19 cellular contexts compared by ENCODE assay signal in genomic region chr17:8360260-8360659, GRCh38. TPM values are rescaled to one million over a fixed set of nuclear protein-coding genes. Genes with fewer than 3 reads are reported as not detected.
DNase-seq lines count a peak whose midpoint lies in the region; ATAC-seq and TF ChIP-seq lines count a peak whose summit lies in the region.
"Had no signal": no experiment of that assay in that cellular context is flagged by ENCODE, and none has a peak within 500 bp of the region (broad histone marks: within the 10 kb centered on the region; RNA-seq: fewer than 3 reads in every experiment).

No MANE protein-coding gene starts in this region.

- H3K27ac Mint-ChIP-seq in endodermal cell (peak overlapping the region; percentile 69), nephron progenitor cell (peak overlapping the region; percentile 99)

- peaks cover 4% of the 10 kb centered on the region for H3K9me3 ChIP-seq in endodermal cell (ENCODE audit: control insufficient read depth, low read length)
- H3K9me3 ChIP-seq: tibial artery had no signal

- H3K4me1 Mint-ChIP-seq in endodermal cell (peaks cover 20% of the 10 kb centered on the region), nephron progenitor cell (peaks cover 47% of the 10 kb centered on the region)

- no peaks in the 10 kb centered on the region for H3K36me3 ChIP-seq in endodermal cell (ENCODE audit: control insufficient read depth, insufficient read depth, low read length)

- WGBS in endodermal cell (ENCODE audit: insufficient coverage in 1 of 2, insufficient read length in 1 of 2), 2 experiments, result 66 to 70% methylated on average over 3 of the region's 3 CpGs

- peaks cover 4% of the 10 kb centered on the region for H3K4me1 ChIP-seq in endodermal cell (ENCODE audit: control insufficient read depth, insufficient read depth, low read length)
- H3K4me1 ChIP-seq: tibial artery had no signal

- no peak overlapping the region for H3K9ac ChIP-seq in endodermal cell (ENCODE audit: extremely low read depth, low read length, poor library complexity, severe bottlenecking)

- H3K27ac ChIP-seq in endodermal cell (ENCODE audit: low read depth, low read length), result no peak overlapping the region
- H3K27ac ChIP-seq: tibial artery had no signal

- H3K4me3 Mint-ChIP-seq in endodermal cell (peak overlapping the region; percentile 3), nephron progenitor cell (peak overlapping the region; percentile 72)

- H3K4me3 ChIP-seq in endodermal cell (ENCODE audit: low read length), result no peak overlapping the region
- H3K4me3 ChIP-seq: tibial artery had no signal

- H3K9me3 Mint-ChIP-seq in endodermal cell (peaks cover 4% of the 10 kb centered on the region), nephron progenitor cell (peaks cover 14% of the 10 kb centered on the region)

- ATAC-seq in HG03097 (IDR thresholded peaks at IDR 0.05; ENCODE audit: low FRiP score, unreplicated experiment), result no peak

- H3K27me3 ChIP-seq in endodermal cell (ENCODE audit: control insufficient read depth, insufficient read depth, low read length, poor library complexity, severe bottlenecking), result no peaks in the 10 kb centered on the region
- H3K27me3 ChIP-seq: tibial artery had no signal

- TF ChIP-seq CTCF in endodermal cell (conservative IDR thresholded peaks at IDR 0.05) (no peak), nephron progenitor cell (IDR thresholded peaks at IDR 0.05) (no peak)

- DNase-seq in DMS 273 (lab: John Stamatoyannopoulos, UW; ENCODE audit: unreplicated experiment) (peak; percentile 61), NCI-H1694 (lab: John Stamatoyannopoulos, UW) (peak; percentile 17), endodermal cell (no peak), nephron progenitor cell (no peak), GDM1 (lab: John Stamatoyannopoulos, UW) (no peak), HT-29 (ENCODE audit: low spot score) (no peak), HUDEP-2 (lab: John Stamatoyannopoulos, UW; ENCODE audit: unreplicated experiment in 76 of 76) (no peak)
- DNase-seq: activated CD4-positive, alpha-beta T cell treated with anti-CD3 and anti-CD28 coated beads, Interleukin-2, amount 50 U/mL, for 1 hour; activated T-cell treated with anti-CD3 and anti-CD28 coated beads, Interleukin-2, amount 50 U/mL, for 1 hour; hippocampal formation; left cardiac atrium; NCI-H1930; NCI-H774; stimulated activated CD8-positive, alpha-beta memory T cell treated with anti-CD3 and anti-CD28 coated beads, Interleukin-4, amount 100 ng/mL, for 48 hours; T-helper 2 cell; tibial artery had no signal

- H3K36me3 Mint-ChIP-seq in endodermal cell (ENCODE audit: low read depth), result peaks cover 6% of the 10 kb centered on the region
- peaks cover 20% of the 10 kb centered on the region for H3K36me3 Mint-ChIP-seq in nephron progenitor cell (ENCODE audit: low read depth)

- H3K27me3 Mint-ChIP-seq in endodermal cell (ENCODE audit: insufficient read depth) (no peaks in the 10 kb centered on the region), nephron progenitor cell (ENCODE audit: low read depth, poor library complexity) (peaks cover 4% of the 10 kb centered on the region)

RNA-seq across cellular contexts. Expression of gene ODF4, which starts 20.6 kb away (rescaled TPM):
- not detected for total RNA-seq in endodermal cell
- not detected for polyA plus RNA-seq in endodermal cell (2013, experiment 1 of 2)
- polyA plus RNA-seq in endodermal cell (2013, experiment 2 of 2), result not detected
- total RNA-seq in HT-29 (2014; rRNA removed; shearing (Covaris generic)), result not detected in 2 replicates
- total RNA-seq: left cardiac atrium, myocyte had no signal
- polyA plus RNA-seq: adipose tissue had no signal

RNA-seq across cellular contexts. Expression of gene RPL26, which starts 22.7 kb away (rescaled TPM):
- total RNA-seq in endodermal cell, result 1,000 to 10,000 TPM; 1,739 to 2,129 TPM
- 2,547 TPM for polyA plus RNA-seq in endodermal cell (2013, experiment 1 of 2)
- 2,470 TPM for polyA plus RNA-seq in endodermal cell (2013, experiment 2 of 2)
- 1,242 and 1,305 TPM in 2 replicates for total RNA-seq in HT-29 (2014; rRNA removed; shearing (Covaris generic))

RNA-seq across cellular contexts. Expression of gene RNF222, which starts 37.4 kb away (rescaled TPM):
- not detected for total RNA-seq in endodermal cell
- polyA plus RNA-seq in endodermal cell (2013, experiment 1 of 2), result not detected
- polyA plus RNA-seq in endodermal cell (2013, experiment 2 of 2), result not detected
- not detected in 2 replicates for total RNA-seq in HT-29 (2014; rRNA removed; shearing (Covaris generic))
- total RNA-seq: left cardiac atrium, myocyte had no signal

RNA-seq across cellular contexts. Expression of gene ARHGEF15, which starts 50.2 kb away (rescaled TPM):
- 1 to 10 TPM; 4.1 to 9.2 TPM for total RNA-seq in endodermal cell
- 1.8 TPM for polyA plus RNA-seq in endodermal cell (2013, experiment 1 of 2)
- polyA plus RNA-seq in endodermal cell (2013, experiment 2 of 2), result 1.5 TPM
- not detected in 2 replicates for total RNA-seq in HT-29 (2014; rRNA removed; shearing (Covaris generic))
- total RNA-seq: myocyte had no signal

Comparison
In these comparisons a context has a peak if more than half of its experiments do, and no peak if none do; other contexts are left out.
1. DNase-seq: peak in DMS 273 (single experiment) and NCI-H1694 (single experiment); none in endodermal cell (single experiment), nephron progenitor cell (single experiment), GDM1 (single experiment), HT-29 (single experiment) and HUDEP-2 (0 of 76).